Comparison of ENCODE assay signal across 9 cellular contexts in the genomic region with DNA sequence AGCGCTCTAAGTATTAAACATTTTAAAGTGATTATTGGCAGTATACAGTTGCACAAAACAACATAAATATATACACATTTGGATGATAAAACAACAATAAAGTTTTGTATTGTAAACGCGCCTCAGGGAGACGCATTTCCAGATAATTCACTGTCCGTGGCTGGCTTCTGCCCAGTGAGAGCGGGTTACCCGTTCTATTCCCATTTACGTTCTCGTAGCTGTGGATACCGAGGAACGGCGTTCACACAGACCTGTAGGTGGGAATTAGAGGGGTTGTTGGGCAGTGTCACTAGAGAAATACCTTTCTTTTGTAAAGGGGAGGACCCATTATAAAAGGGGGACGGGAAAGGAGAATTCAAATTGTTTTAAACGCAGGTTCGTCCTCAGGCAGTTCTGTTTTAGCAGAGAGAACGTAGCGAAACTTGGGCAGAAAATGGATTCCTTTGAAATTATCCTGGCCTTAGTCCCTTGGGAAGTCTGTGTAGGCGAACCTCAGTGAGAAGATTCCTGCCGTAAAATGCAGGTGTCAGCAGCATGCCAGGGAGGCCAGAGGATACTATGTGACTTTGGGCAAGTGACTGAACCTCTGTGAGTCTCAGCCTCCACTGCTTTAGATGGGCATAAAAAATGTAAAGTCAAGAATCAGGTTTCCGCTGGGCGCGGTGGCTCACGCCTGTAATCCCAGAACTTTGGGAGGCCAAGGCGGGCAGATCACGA. TPM values are rescaled to one million over a fixed set of nuclear protein-coding genes. Genes with fewer than 3 reads are reported as not detected.
DNase-seq lines count a peak whose midpoint lies in the region; ATAC-seq, FAIRE-seq and TF ChIP-seq lines count a peak whose summit lies in the region.
"Had no signal": no experiment of that assay in that cellular context is flagged by ENCODE, and none has a peak within 500 bp of the region (broad histone marks: within the 10 kb centered on the region; RNA-seq: fewer than 3 reads in every experiment).

No MANE protein-coding gene starts in this region.

- TF ChIP-seq CTCF in kidney (IDR thresholded peaks at IDR 0.05; ENCODE audit: borderline replicate concordance, extremely low read depth, insufficient read depth) = no peak

- H3K4me3 ChIP-seq in kidney (ENCODE audit: low read length in 2 of 2) = peak overlapping the region; percentile 92 to 97
- peak overlapping the region; percentile 81 for H3K4me3 ChIP-seq in thymus (ENCODE audit: low read length)

- WGBS in thymus = 36% methylated on average over 25 of the region's 25 CpGs

- H3K27ac ChIP-seq in kidney (ENCODE audit: low read depth in 2 of 2, low read length in 2 of 2) (peak overlapping the region in 1 of 2 donors; percentile 93), thymus (ENCODE audit: low read depth) (no peak overlapping the region)

- H3K9me3 ChIP-seq in kidney (ENCODE audit: control insufficient read depth in 1 of 2, low read length in 2 of 2) (no peaks in the 10 kb centered on the region), thymus (ENCODE audit: control insufficient read depth) (no peaks in the 10 kb centered on the region)

- H3K9ac ChIP-seq in kidney (ENCODE audit: low read length in 2 of 2) = peak overlapping the region; percentile 90 to 92

- no peak for ATAC-seq in activated CD8-positive, alpha-beta memory T cell treated with anti-CD3 and anti-CD28 coated beads, Interleukin-2, amount 10 ng/mL, durations not matched to agents 7 days and 5 days
- no peak for ATAC-seq in activated naive CD8-positive, alpha-beta T cell treated with anti-CD3 and anti-CD28 coated beads, Interleukin-2, amount 50 U/mL, for 24 hours
- no peak for ATAC-seq in HG02588 (IDR thresholded peaks at IDR 0.05; ENCODE audit: unreplicated experiment)
- no peak for ATAC-seq in GM19463 (IDR thresholded peaks at IDR 0.05; ENCODE audit: unreplicated experiment)

- H3K4me1 ChIP-seq in kidney (ENCODE audit: control insufficient read depth in 1 of 2, insufficient read depth in 1 of 2, low read depth in 1 of 2, low read length in 2 of 2) = peaks cover 0 to 6% of the 10 kb centered on the region in 2 donors
- peaks cover 7% of the 10 kb centered on the region for H3K4me1 ChIP-seq in thymus (ENCODE audit: control insufficient read depth, insufficient read depth, low read length)

- H3K36me3 ChIP-seq in kidney (ENCODE audit: control insufficient read depth in 1 of 2, insufficient read depth in 2 of 2, low read length in 2 of 2) = peaks cover 5 to 8% of the 10 kb centered on the region in 2 donors
- H3K36me3 ChIP-seq in thymus (ENCODE audit: control insufficient read depth, insufficient read depth) = peaks cover 6% of the 10 kb centered on the region

- H3K27me3 ChIP-seq in thymus (ENCODE audit: control insufficient read depth, insufficient read depth) = no peaks in the 10 kb centered on the region

- DNase-seq in activated CD8-positive, alpha-beta memory T cell treated with anti-CD3 and anti-CD28 coated beads, Interleukin-2, amount 10 ng/mL, durations not matched to agents 7 days and 5 days = no peak
- DNase-seq in activated CD8-positive, alpha-beta memory T cell treated with anti-CD3 and anti-CD28 coated beads for 24 hours = no peak
- DNase-seq in activated naive CD8-positive, alpha-beta T cell treated with anti-CD3 and anti-CD28 coated beads, Interleukin-2, amount 50 U/mL, for 24 hours = no peak
- no peak for DNase-seq in kidney
- DNase-seq in NCI-H1436 (lab: John Stamatoyannopoulos, UW) = no peak

- peak overlapping the region; percentile 85 for H3K4me3 Mint-ChIP-seq in activated CD8-positive, alpha-beta memory T cell treated with anti-CD3 and anti-CD28 coated beads, Interleukin-2, amount 10 ng/mL, durations not matched to agents 7 days and 5 days
- peak overlapping the region; percentile 89 for H3K4me3 Mint-ChIP-seq in activated naive CD8-positive, alpha-beta T cell treated with anti-CD3 and anti-CD28 coated beads, Interleukin-2, amount 50 U/mL, for 24 hours

- intact Hi-C loops in kidney (cut with DNase I) = no loop called here

- peaks cover 3% of the 10 kb centered on the region for H3K36me3 Mint-ChIP-seq in activated CD8-positive, alpha-beta memory T cell treated with anti-CD3 and anti-CD28 coated beads, Interleukin-2, amount 10 ng/mL, durations not matched to agents 7 days and 5 days
- peaks cover 13% of the 10 kb centered on the region for H3K36me3 Mint-ChIP-seq in activated naive CD8-positive, alpha-beta T cell treated with anti-CD3 and anti-CD28 coated beads, Interleukin-2, amount 50 U/mL, for 24 hours (ENCODE audit: low read depth)

- H3K4me1 Mint-ChIP-seq in activated CD8-positive, alpha-beta memory T cell treated with anti-CD3 and anti-CD28 coated beads, Interleukin-2, amount 10 ng/mL, durations not matched to agents 7 days and 5 days = peaks cover 33% of the 10 kb centered on the region
- peaks cover 41% of the 10 kb centered on the region for H3K4me1 Mint-ChIP-seq in activated naive CD8-positive, alpha-beta T cell treated with anti-CD3 and anti-CD28 coated beads, Interleukin-2, amount 50 U/mL, for 24 hours

- peak overlapping the region; percentile 94 for H3K27ac Mint-ChIP-seq in activated CD8-positive, alpha-beta memory T cell treated with anti-CD3 and anti-CD28 coated beads, Interleukin-2, amount 10 ng/mL, durations not matched to agents 7 days and 5 days
- peak overlapping the region; percentile 94 for H3K27ac Mint-ChIP-seq in activated naive CD8-positive, alpha-beta T cell treated with anti-CD3 and anti-CD28 coated beads, Interleukin-2, amount 50 U/mL, for 24 hours

- no peak for FAIRE-seq in kidney (lab: Jason Lieb, UNC)
- FAIRE-seq: colon had no signal

- no peaks in the 10 kb centered on the region for H3K9me3 Mint-ChIP-seq in activated CD8-positive, alpha-beta memory T cell treated with anti-CD3 and anti-CD28 coated beads, Interleukin-2, amount 10 ng/mL, durations not matched to agents 7 days and 5 days (ENCODE audit: low read depth)
- H3K9me3 Mint-ChIP-seq in activated naive CD8-positive, alpha-beta T cell treated with anti-CD3 and anti-CD28 coated beads, Interleukin-2, amount 50 U/mL, for 24 hours = no peaks in the 10 kb centered on the region

- CTCF ChIA-PET in activated CD8-positive, alpha-beta memory T cell treated with anti-CD3 and anti-CD28 coated beads, Interleukin-2, amount 10 ng/mL, durations not matched to agents 7 days and 5 days (lab: Charles Lee) = interaction anchor here (0.6 to 1.8 kb wide), 2 partner anchors 42 to 440 kb away, joined by 3 to 5 read pairs; no protein-coding TSS in a partner anchor

- no peaks in the 10 kb centered on the region for H3K27me3 Mint-ChIP-seq in activated CD8-positive, alpha-beta memory T cell treated with anti-CD3 and anti-CD28 coated beads, Interleukin-2, amount 10 ng/mL, durations not matched to agents 7 days and 5 days
- no peaks in the 10 kb centered on the region for H3K27me3 Mint-ChIP-seq in activated naive CD8-positive, alpha-beta T cell treated with anti-CD3 and anti-CD28 coated beads, Interleukin-2, amount 50 U/mL, for 24 hours

RNA-seq across cellular contexts. Expression of gene MTG2, which starts 0.8 kb away (rescaled TPM):
- total RNA-seq in activated CD8-positive, alpha-beta memory T cell treated with anti-CD3 and anti-CD28 coated beads, Interleukin-2, amount 10 ng/mL, durations not matched to agents 7 days and 5 days = 10 to 100 TPM; 34.0 to 40.1 TPM
- total RNA-seq in kidney = 36.1 TPM
- polyA plus RNA-seq in kidney (ENCODE audit: insufficient read depth, low read depth, low replicate concordance) (45.2 TPM), thymus (47.2 TPM)

RNA-seq across cellular contexts. Expression of gene HRH3, which starts 36.5 kb away (rescaled TPM):
- total RNA-seq in activated CD8-positive, alpha-beta memory T cell treated with anti-CD3 and anti-CD28 coated beads, Interleukin-2, amount 10 ng/mL, durations not matched to agents 7 days and 5 days = not detected
- not detected for total RNA-seq in kidney
- not detected for polyA plus RNA-seq in kidney (ENCODE audit: insufficient read depth, low read depth, low replicate concordance)
- polyA plus RNA-seq in thymus = 0.05 TPM

RNA-seq across cellular contexts. Expression of gene SS18L1, which starts 40.0 kb away (rescaled TPM):
- total RNA-seq in activated CD8-positive, alpha-beta memory T cell treated with anti-CD3 and anti-CD28 coated beads, Interleukin-2, amount 10 ng/mL, durations not matched to agents 7 days and 5 days = 10 to 100 TPM; 19.5 to 23.0 TPM
- 12.0 TPM for total RNA-seq in kidney
- polyA plus RNA-seq in kidney (ENCODE audit: insufficient read depth, low read depth, low replicate concordance) = 6.5 TPM
- polyA plus RNA-seq in thymus = 22.3 TPM

RNA-seq across cellular contexts. Expression of gene PSMA7, which starts 40.4 kb away (rescaled TPM):
- 100 to 1,000 TPM; 287 to 359 TPM for total RNA-seq in activated CD8-positive, alpha-beta memory T cell treated with anti-CD3 and anti-CD28 coated beads, Interleukin-2, amount 10 ng/mL, durations not matched to agents 7 days and 5 days
- total RNA-seq in kidney = 190 TPM
- polyA plus RNA-seq in kidney (ENCODE audit: insufficient read depth, low read depth, low replicate concordance) (315 TPM), thymus (264 TPM)

RNA-seq across cellular contexts. Expression of gene OSBPL2, which starts 54.7 kb away (rescaled TPM):
- total RNA-seq in activated CD8-positive, alpha-beta memory T cell treated with anti-CD3 and anti-CD28 coated beads, Interleukin-2, amount 10 ng/mL, durations not matched to agents 7 days and 5 days = 10 to 100 TPM; 27.1 TPM
- 57.1 TPM for total RNA-seq in kidney
- 20.4 TPM for polyA plus RNA-seq in kidney (ENCODE audit: insufficient read depth, low read depth, low replicate concordance)
- polyA plus RNA-seq in thymus = 27.4 TPM
